19 cellular contexts compared by ENCODE assay signal in the genomic region with DNA sequence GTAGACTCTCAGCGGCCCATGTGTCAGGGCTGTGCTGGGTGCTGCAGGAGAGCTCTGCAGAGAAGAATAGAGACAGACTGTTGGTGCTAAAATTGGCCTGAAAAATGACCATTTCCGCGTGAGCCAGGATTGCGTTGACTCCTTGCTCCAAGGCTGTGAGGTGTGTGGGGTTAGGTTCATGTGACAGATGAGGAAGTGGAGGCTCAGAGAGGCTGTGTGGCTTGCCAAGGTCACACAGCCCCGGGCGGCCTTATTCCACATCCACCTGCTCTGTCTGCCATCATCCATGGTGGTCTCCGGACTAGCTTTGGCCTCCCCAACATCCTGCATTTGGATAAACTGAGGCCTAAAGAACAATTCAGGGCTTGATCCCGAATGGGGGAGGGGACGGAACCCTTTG. TPM values are rescaled to one million over a fixed set of nuclear protein-coding genes. Genes with fewer than 3 reads are reported as not detected.
DNase-seq lines count a peak whose midpoint lies in the region; ATAC-seq and TF ChIP-seq lines count a peak whose summit lies in the region.
"Had no signal": no experiment of that assay in that cellular context is flagged by ENCODE, and none has a peak within 500 bp of the region (broad histone marks: within the 10 kb centered on the region; RNA-seq: fewer than 3 reads in every experiment).

No MANE protein-coding gene starts in this region.

- TF ChIP-seq CTCF in brain (conservative IDR thresholded peaks at IDR 0.05) (no peak), nephron (IDR thresholded peaks at IDR 0.05; ENCODE audit: unreplicated experiment in 3 of 3) (no peak), tibial nerve (IDR thresholded peaks at IDR 0.05) (no peak), A673 (conservative IDR thresholded peaks at IDR 0.05; ENCODE audit: low read depth, low read length) (no peak)

- no peaks in the 10 kb centered on the region for H3K36me3 Mint-ChIP-seq in IgD-negative memory B cell
- peaks cover 10% of the 10 kb centered on the region for H3K36me3 Mint-ChIP-seq in brain
- H3K36me3 Mint-ChIP-seq in nephron (ENCODE audit: low read depth), result no peaks in the 10 kb centered on the region
- H3K36me3 Mint-ChIP-seq: activated naive CD8-positive, alpha-beta T cell treated with anti-CD3 and anti-CD28 coated beads, Interleukin-2, amount 10 ng/mL, durations not matched to agents 7 days and 5 days had no signal

- H3K27ac ChIP-seq in tibial nerve (peak overlapping the region; percentile 69 to 98 (median 86)), A673 (ENCODE audit: low read depth, low read length, poor library complexity, severe bottlenecking) (no peak overlapping the region)

- TF ChIP-seq EP300 in tibial nerve (IDR thresholded peaks at IDR 0.05), result no peak

- WGBS in tibial nerve, 2 donors, result 60 to 69% methylated on average over 9 of the region's 9 CpGs

- H3K9me3 ChIP-seq in tibial nerve (no peaks in the 10 kb centered on the region), A673 (ENCODE audit: low read depth, low read length, poor library complexity, severe bottlenecking) (no peaks in the 10 kb centered on the region)
- H3K9me3 ChIP-seq: Caco-2 had no signal

- no peaks in the 10 kb centered on the region for H3K9me3 Mint-ChIP-seq in IgD-negative memory B cell
- H3K9me3 Mint-ChIP-seq in brain, result no peaks in the 10 kb centered on the region
- no peaks in the 10 kb centered on the region for H3K9me3 Mint-ChIP-seq in nephron
- H3K9me3 Mint-ChIP-seq: activated naive CD8-positive, alpha-beta T cell treated with anti-CD3 and anti-CD28 coated beads, Interleukin-2, amount 10 ng/mL, durations not matched to agents 7 days and 5 days had no signal

- H3K27me3 ChIP-seq in tibial nerve (no peaks in the 10 kb centered on the region), A673 (replicated peaks; ENCODE audit: insufficient read depth, low read depth, low read length, poor library complexity) (no peaks in the 10 kb centered on the region)

- H3K4me3 ChIP-seq in tibial nerve (no peak overlapping the region), A673 (ENCODE audit: low read depth, low read length, poor library complexity, severe bottlenecking) (no peak overlapping the region)

- POLR2A ChIA-PET in A673 (lab: Charles Lee; ENCODE audit: low non-redundant PET), result no interaction called here

- CTCF ChIA-PET in A673 (lab: Charles Lee), result no interaction called here

- H3K27ac Mint-ChIP-seq in IgD-negative memory B cell, result peak overlapping the region; percentile 13 to 73 (median 23)
- peak overlapping the region; percentile 65 to 96 (median 82) for H3K27ac Mint-ChIP-seq in brain
- peak overlapping the region in 2 of 3 experiments; percentile 40 to 52 for H3K27ac Mint-ChIP-seq in nephron
- H3K27ac Mint-ChIP-seq: activated naive CD8-positive, alpha-beta T cell treated with anti-CD3 and anti-CD28 coated beads, Interleukin-2, amount 10 ng/mL, durations not matched to agents 7 days and 5 days had no signal

- no TSS peak for BruUV-seq in A673 (replicated peaks; lab: Mats Ljungman, UMichigan)

- intact Hi-C loops in A673 (cut with micrococcal nuclease; ENCODE audit: unreplicated experiment), result no loop called here

- DNase-seq in tibial nerve (ENCODE audit: low spot score in 2 of 2) (no peak), A673 (ENCODE audit: low spot score) (no peak)
- DNase-seq: activated naive CD8-positive, alpha-beta T cell treated with anti-CD3 and anti-CD28 coated beads, Interleukin-2, amount 10 ng/mL, durations not matched to agents 7 days and 5 days; Caco-2; erythroblast; glutamatergic neuron; NCI-H1105 treated with DMSO at 0.1 percent for 48 hours; NCI-H69; posterior cingulate gyrus; SIG-M5; small intestine; stimulated activated CD4-positive, alpha-beta T cell treated with anti-CD3 and anti-CD28 coated beads, Interleukin-4, amount 100 ng/mL, for 1 hour; T-helper 2 cell had no signal

- H3K4me1 Mint-ChIP-seq in IgD-negative memory B cell (peaks cover 34 to 76% (median 45%) of the 10 kb centered on the region in 3 donors), brain (peaks cover 87% of the 10 kb centered on the region), nephron (peaks cover 39% of the 10 kb centered on the region)
- H3K4me1 Mint-ChIP-seq: activated naive CD8-positive, alpha-beta T cell treated with anti-CD3 and anti-CD28 coated beads, Interleukin-2, amount 10 ng/mL, durations not matched to agents 7 days and 5 days had no signal

- no peak for TF ChIP-seq POLR2A in tibial nerve (IDR thresholded peaks at IDR 0.05)

- H3K27me3 Mint-ChIP-seq in IgD-negative memory B cell, result no peaks in the 10 kb centered on the region
- H3K27me3 Mint-ChIP-seq in brain, result no peaks in the 10 kb centered on the region
- no peaks in the 10 kb centered on the region for H3K27me3 Mint-ChIP-seq in nephron (ENCODE audit: low read depth)

- H3K36me3 ChIP-seq in tibial nerve, result no peaks in the 10 kb centered on the region
- H3K36me3 ChIP-seq in A673 (ENCODE audit: insufficient read depth, low read length, poor library complexity, severe bottlenecking), result no peaks in the 10 kb centered on the region

- ATAC-seq in GM21786 (IDR thresholded peaks at IDR 0.05; ENCODE audit: unreplicated experiment) (no peak), GM19463 (IDR thresholded peaks at IDR 0.05; ENCODE audit: unreplicated experiment) (no peak), HG03520 (IDR thresholded peaks at IDR 0.05; ENCODE audit: unreplicated experiment) (no peak)

- H3K4me3 Mint-ChIP-seq in IgD-negative memory B cell (peak overlapping the region in 1 of 4 donors; percentile 66), brain (peak overlapping the region in 2 of 5 experiments; percentile 51 to 59), nephron (no peak overlapping the region)
- H3K4me3 Mint-ChIP-seq: activated naive CD8-positive, alpha-beta T cell treated with anti-CD3 and anti-CD28 coated beads, Interleukin-2, amount 10 ng/mL, durations not matched to agents 7 days and 5 days had no signal

- peaks cover 0 to 100% (median 77%) of the 10 kb centered on the region in 4 donors for H3K4me1 ChIP-seq in tibial nerve
- no peaks in the 10 kb centered on the region for H3K4me1 ChIP-seq in A673 (ENCODE audit: insufficient read depth, low read length, poor library complexity, severe bottlenecking)
- H3K4me1 ChIP-seq: Caco-2 had no signal

RNA-seq across cellular contexts. Expression of a gene that starts 15.2 kb away (rescaled TPM):
- polyA plus RNA-seq in IgD-negative memory B cell (76.2 TPM), brain (ENCODE audit: insufficient read depth, low read depth, low replicate concordance) (43.2 TPM)
- total RNA-seq in tibial nerve (10 to 100 TPM; 25.3 to 53.1 (median 43.3) TPM), A673 (2021) (23.3 and 35.9 TPM in 2 replicates)

Comparison
In these comparisons a context has a peak if more than half of its experiments do, and no peak if none do; other contexts are left out.
1. H3K27ac Mint-ChIP-seq: peak in every context shown above with its lines; median percentile 82 in brain; 46 in nephron; 23 in IgD-negative memory B cell.